Comparison of ENCODE assay signal across 8 cellular contexts in genomic region chr2:241356871-241357260, GRCh38. TPM values are rescaled to one million over a fixed set of nuclear protein-coding genes. Genes with fewer than 3 reads are reported as not detected.
A peak's percentile ranks its signal among the peaks of the same experiment; 100 is the strongest.
DNase-seq lines count a peak whose midpoint lies in the region; ATAC-seq lines count a peak whose summit lies in the region.

No MANE protein-coding gene starts in this region.

- CTCF ChIA-PET in CD8-positive, alpha-beta memory T cell (lab: Charles Lee), result no interaction called here

- peak overlapping the region; percentile 64 to 89 (median 82) for H3K4me3 Mint-ChIP-seq in CD8-positive, alpha-beta memory T cell

- H3K4me3 ChIP-seq in CD8-positive, alpha-beta memory T cell (ENCODE audit: low read length), result peak overlapping the region; percentile 58
- peak overlapping the region; percentile 62 for H3K4me3 ChIP-seq in effector memory CD4-positive, alpha-beta T cell (ENCODE audit: insufficient read depth, low read depth, low read length, poor library complexity, severe bottlenecking)
- peak overlapping the region; percentile 94 for H3K4me3 ChIP-seq in neuron (ENCODE audit: low read length)

- peaks cover 15 to 33% (median 18%) of the 10 kb centered on the region in 3 donors for H3K4me1 Mint-ChIP-seq in CD8-positive, alpha-beta memory T cell

- no peak overlapping the region for H2AFZ ChIP-seq in neuron (ENCODE audit: low read depth, low read length)

- no peaks in the 10 kb centered on the region for H3K27me3 ChIP-seq in CD8-positive, alpha-beta memory T cell (ENCODE audit: insufficient read depth, low read length, poor library complexity, severe bottlenecking)
- H3K27me3 ChIP-seq in effector memory CD4-positive, alpha-beta T cell (replicated peaks; ENCODE audit: control insufficient read depth, insufficient read depth, low read length, poor library complexity, severe bottlenecking), result no peaks in the 10 kb centered on the region
- H3K27me3 ChIP-seq in neuron (ENCODE audit: insufficient read depth, low read length), result no peaks in the 10 kb centered on the region

- H3K27me3 Mint-ChIP-seq in CD8-positive, alpha-beta memory T cell, result no peaks in the 10 kb centered on the region

- H3K36me3 ChIP-seq in CD8-positive, alpha-beta memory T cell (ENCODE audit: insufficient read depth, low read length), result peaks cover 5% of the 10 kb centered on the region
- no peaks in the 10 kb centered on the region for H3K36me3 ChIP-seq in effector memory CD4-positive, alpha-beta T cell (ENCODE audit: control insufficient read depth, insufficient read depth, low read length)
- peaks cover 29% of the 10 kb centered on the region for H3K36me3 ChIP-seq in neuron (ENCODE audit: insufficient read depth, low read length)

- ATAC-seq in HG02973 (IDR thresholded peaks at IDR 0.05; ENCODE audit: unreplicated experiment), result no peak

- peak overlapping the region; percentile 44 for H3K27ac ChIP-seq in CD8-positive, alpha-beta memory T cell (ENCODE audit: low read depth, low read length)
- H3K27ac ChIP-seq in effector memory CD4-positive, alpha-beta T cell (ENCODE audit: insufficient read depth, low read length, poor library complexity, severe bottlenecking), result no peak overlapping the region

- POLR2A ChIA-PET in CD8-positive, alpha-beta memory T cell (lab: Charles Lee), result no interaction called here

- no peaks in the 10 kb centered on the region for H3K9me3 ChIP-seq in CD8-positive, alpha-beta memory T cell (ENCODE audit: low read length)
- H3K9me3 ChIP-seq in effector memory CD4-positive, alpha-beta T cell (ENCODE audit: control insufficient read depth, low read length), result no peaks in the 10 kb centered on the region
- H3K9me3 ChIP-seq in neuron (ENCODE audit: low read length), result no peaks in the 10 kb centered on the region

- peaks cover 0 to 26% (median 4%) of the 10 kb centered on the region in 3 donors for H3K36me3 Mint-ChIP-seq in CD8-positive, alpha-beta memory T cell

- peak overlapping the region in 4 of 8 donors; percentile 7 to 66 (median 45) for H3K27ac Mint-ChIP-seq in CD8-positive, alpha-beta memory T cell

- H3K4me1 ChIP-seq in CD8-positive, alpha-beta memory T cell (ENCODE audit: insufficient read depth, low read length), result peaks cover 11% of the 10 kb centered on the region
- peaks cover 13% of the 10 kb centered on the region for H3K4me1 ChIP-seq in effector memory CD4-positive, alpha-beta T cell (ENCODE audit: control insufficient read depth, insufficient read depth, low read length, poor library complexity, severe bottlenecking)
- peaks cover 6% of the 10 kb centered on the region for H3K4me1 ChIP-seq in neuron (ENCODE audit: insufficient read depth, low read length)

- no peak for DNase-seq in CD8-positive, alpha-beta memory T cell
- DNase-seq in NAMALWA (ENCODE audit: low spot score) (peak; percentile 41), amygdala (lab: John Stamatoyannopoulos, UW) (no peak), NCI-H446 treated with DMSO at 0.1 percent for 48 hours (lab: John Stamatoyannopoulos, UW) (no peak), NCI-H128 (lab: John Stamatoyannopoulos, UW; ENCODE audit: unreplicated experiment) (no peak)
- DNase-seq in effector memory CD4-positive, alpha-beta T cell, result no peak

- no peaks in the 10 kb centered on the region for H3K9me3 Mint-ChIP-seq in CD8-positive, alpha-beta memory T cell

RNA-seq across cellular contexts. Expression of gene FARP2, which starts 0.8 kb away (rescaled TPM):
- total RNA-seq in CD8-positive, alpha-beta memory T cell, result 10 to 100 TPM; 32.8 to 36.0 TPM
- 10.4 TPM for polyA plus RNA-seq in CD8-positive, alpha-beta memory T cell

RNA-seq across cellular contexts. Expression of gene SEPTIN2, which starts 41.1 kb away (rescaled TPM):
- total RNA-seq in CD8-positive, alpha-beta memory T cell, result 100 to 1,000 TPM; 301 to 319 TPM
- polyA plus RNA-seq in CD8-positive, alpha-beta memory T cell, result 187 TPM

RNA-seq across cellular contexts. Expression of gene HDLBP, which starts 41.4 kb away (rescaled TPM):
- 100 to 1,000 TPM; 307 to 313 TPM for total RNA-seq in CD8-positive, alpha-beta memory T cell
- 70.0 TPM for polyA plus RNA-seq in CD8-positive, alpha-beta memory T cell
